Comparison of ENCODE assay signal across 8 cellular contexts in the genomic region with DNA sequence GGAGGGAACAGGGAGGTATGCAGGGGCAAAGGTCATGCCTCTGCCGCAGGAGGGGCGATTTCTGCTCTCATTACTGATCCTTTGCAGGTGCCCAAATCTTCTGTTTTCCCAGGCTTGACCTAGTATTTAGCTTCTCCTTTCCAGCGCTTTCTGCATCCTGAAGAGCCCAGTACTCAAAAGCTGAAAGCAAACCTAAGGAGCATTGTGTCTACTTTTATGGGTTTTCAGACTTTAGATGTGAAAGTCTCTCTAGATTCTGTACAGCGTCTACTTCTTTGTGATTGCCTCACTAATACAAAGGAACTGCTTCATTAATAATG. TPM values are rescaled to one million over a fixed set of nuclear protein-coding genes. Genes with fewer than 3 reads are reported as not detected.
A peak's percentile ranks its signal among the peaks of the same experiment; 100 is the strongest.
DNase-seq lines count a peak whose midpoint lies in the region; ATAC-seq and TF ChIP-seq lines count a peak whose summit lies in the region.

No MANE protein-coding gene starts in this region.

- H3K36me3 ChIP-seq in esophagus squamous epithelium: peaks cover 0 to 6% (median 5%) of the 10 kb centered on the region in 3 donors
- H3K36me3 ChIP-seq in trophoblast cell (ENCODE audit: control insufficient read depth in 1 of 2, insufficient read depth in 2 of 2, low read length in 2 of 2): peaks cover 0 to 2% of the 10 kb centered on the region in 2 experiments

- H3K4me2 ChIP-seq in trophoblast cell (ENCODE audit: low read length): peak overlapping the region; percentile 93

- no peak for ATAC-seq in HG02938 (IDR thresholded peaks at IDR 0.05; ENCODE audit: unreplicated experiment)

- peak overlapping the region; percentile 92 for H4K8ac ChIP-seq in trophoblast cell (ENCODE audit: low read depth, low read length)

- peak overlapping the region; percentile 48 for H3K4ac ChIP-seq in trophoblast cell (ENCODE audit: low read depth, low read length)

- peak overlapping the region; percentile 76 for H4K91ac ChIP-seq in trophoblast cell (ENCODE audit: low read depth, low read length)

- H3K27me3 ChIP-seq in esophagus squamous epithelium: peaks cover 0 to 5% (median 0%) of the 10 kb centered on the region in 4 donors
- peaks cover 7% of the 10 kb centered on the region for H3K27me3 ChIP-seq in trophoblast cell (ENCODE audit: insufficient read depth, low read length)

- H2AK5ac ChIP-seq in trophoblast cell (ENCODE audit: low read length): peak overlapping the region; percentile 59

- intact Hi-C loops in esophagus squamous epithelium (cut with DNase I): no loop called here

- H2BK120ac ChIP-seq in trophoblast cell (ENCODE audit: insufficient read depth, low read length, poor library complexity): peak overlapping the region; percentile 27

- H3K27ac ChIP-seq in RWPE1 (peak overlapping the region; percentile 84), esophagus squamous epithelium (peak overlapping the region; percentile 85 to 92 (median 91)), trophoblast cell (ENCODE audit: low read depth, low read length) (peak overlapping the region; percentile 73)

- WGBS in esophagus squamous epithelium, 2 donors: 0 to 5% methylated on average over 4 of the region's 4 CpGs
- no CpG with 5 or more reads among the region's 4 CpGs for WGBS in trophoblast cell (ENCODE audit: extremely low coverage, insufficient coverage, insufficient read length)

- peak overlapping the region; percentile 60 for H3K14ac ChIP-seq in trophoblast cell (ENCODE audit: low read length)

- DNase-seq in RWPE1 (ENCODE audit: low spot score) (no peak), esophagus squamous epithelium (lab: John Stamatoyannopoulos, UW) (no peak), trophoblast cell (no peak), germinal center (ENCODE audit: low spot score) (no peak), KBM-7 (no peak), middle frontal gyrus (ENCODE audit: extremely low spot score, low spot score) (no peak)

- peaks cover 8% of the 10 kb centered on the region for H3K79me1 ChIP-seq in trophoblast cell (ENCODE audit: low read length)

- H3K23ac ChIP-seq in trophoblast cell (ENCODE audit: low read length): no peak overlapping the region

- H3K4me3 ChIP-seq in GM08714 (ENCODE audit: low read length) (peak overlapping the region; percentile 98), esophagus squamous epithelium (peak overlapping the region; percentile 70 to 95 (median 86)), trophoblast cell (ENCODE audit: low read depth, low read length) (peak overlapping the region; percentile 98)

- POLR2A ChIA-PET in RWPE1 (lab: Yijun Ruan, JAX; ENCODE audit: low non-redundant PET): interaction anchor here (0.5 kb wide), 1 partner anchor 348 kb away, joined by 3 read pairs; no protein-coding TSS in a partner anchor

- peaks cover 9% of the 10 kb centered on the region for H3K79me2 ChIP-seq in trophoblast cell (ENCODE audit: control insufficient read depth, insufficient read depth, low read length, poor library complexity)

- H4K12ac ChIP-seq in trophoblast cell (ENCODE audit: low read depth, low read length): peak overlapping the region; percentile 73

- H3K4me1 ChIP-seq in esophagus squamous epithelium: peaks cover 20 to 80% (median 32%) of the 10 kb centered on the region in 3 donors
- peaks cover 6 to 20% of the 10 kb centered on the region in 2 experiments for H3K4me1 ChIP-seq in trophoblast cell (ENCODE audit: control insufficient read depth in 1 of 2, insufficient read depth in 2 of 2, low read length in 2 of 2)

- CTCF ChIA-PET in RWPE1 (lab: Yijun Ruan, JAX): interaction anchor here (0.7 to 1.4 kb wide), 2 partner anchors 9 to 15 kb away, joined by 3 read pairs; no protein-coding TSS in a partner anchor

- in situ Hi-C loops in KBM-7 (cut with MboI; ENCODE audit: low pct_unique_long_range_greater_than_20kb, low sequenced_read_pairs): loop anchor here (25.0 kb wide), 1 partner anchor 241 kb away; no protein-coding TSS in a partner anchor

- peak overlapping the region; percentile 78 for H2AFZ ChIP-seq in trophoblast cell (ENCODE audit: insufficient read depth, low read length, poor library complexity)

- TF ChIP-seq CTCF in RWPE1 (conservative IDR thresholded peaks at IDR 0.05; ENCODE audit: low read depth): no peak
- no peak for TF ChIP-seq CTCF in esophagus squamous epithelium (IDR thresholded peaks at IDR 0.05)

- H2BK12ac ChIP-seq in trophoblast cell (ENCODE audit: low read length): no peak overlapping the region

- peak overlapping the region; percentile 94 for H3K18ac ChIP-seq in trophoblast cell (ENCODE audit: low read length)

- no peaks in the 10 kb centered on the region for H3K9me3 ChIP-seq in esophagus squamous epithelium
- peaks cover 3% of the 10 kb centered on the region for H3K9me3 ChIP-seq in trophoblast cell (ENCODE audit: insufficient read depth, low read depth, low read length)

- H2BK5ac ChIP-seq in trophoblast cell (ENCODE audit: low read depth, low read length, poor library complexity): peak overlapping the region; percentile 74

- TF ChIP-seq POLR2A in esophagus squamous epithelium (IDR thresholded peaks at IDR 0.05): no peak

- peak overlapping the region; percentile 85 for H3K9ac ChIP-seq in trophoblast cell (ENCODE audit: low read length)

RNA-seq across cellular contexts. Expression of a gene that starts 0.6 kb away (rescaled TPM):
- 10 to 100 TPM; 22.5 to 39.0 (median 28.6) TPM for total RNA-seq in esophagus squamous epithelium
- 36.1 and 36.7 TPM in 2 replicates for polyA plus RNA-seq in trophoblast cell (2013)

RNA-seq across cellular contexts. Expression of a gene that starts 4.6 kb away (rescaled TPM):
- not detected for total RNA-seq in esophagus squamous epithelium
- polyA plus RNA-seq in trophoblast cell (2013): 0.04 TPM in 1 of 2 replicates, not detected in the other

RNA-seq across cellular contexts. Expression of a gene that starts 19.8 kb away (rescaled TPM):
- not detected for total RNA-seq in esophagus squamous epithelium
- polyA plus RNA-seq in trophoblast cell (2013): 0.12 and 0.17 TPM in 2 replicates
